Comparison of ENCODE assay signal across 29 cellular contexts in the genomic region with DNA sequence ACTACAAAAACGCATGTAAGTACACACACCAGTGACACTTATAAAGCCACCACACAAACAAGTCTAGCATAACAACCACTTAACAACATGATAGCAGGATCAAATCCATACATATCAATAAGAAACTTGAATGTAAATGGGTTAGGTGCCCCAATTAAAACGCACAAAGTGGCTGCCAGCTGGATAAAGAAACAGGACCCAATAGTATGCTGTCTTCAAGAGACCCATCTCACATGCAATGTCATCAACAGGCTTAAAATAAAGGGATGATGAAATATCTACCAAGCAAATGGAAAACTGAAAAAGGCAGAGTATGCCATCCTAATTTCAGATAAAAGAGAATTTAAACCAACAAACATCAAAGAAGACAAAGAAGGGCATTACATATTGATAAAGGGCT.
"Had no signal": no experiment of that assay in that cellular context is flagged by ENCODE, and none has a peak within 500 bp of the region (broad histone marks: within the 10 kb centered on the region; RNA-seq: fewer than 3 reads in every experiment).

No MANE protein-coding gene starts in this region.

- H3K27me3 ChIP-seq: colonic mucosa, dorsolateral prefrontal cortex, esophagus muscularis mucosa, esophagus squamous epithelium, foreskin keratinocyte, gastrocnemius medialis, gastroesophageal sphincter, heart left ventricle, heart right ventricle had no signal

- H3K4me3 Mint-ChIP-seq: dendritic cell treated with granulocyte-macrophage colony-stimulating factor and Interleukin-4, amounts not matched to agents 40 ng/mL and 50 ng/mL, for 4 days; effector memory CD8-positive, alpha-beta T cell; endodermal cell had no signal

- H3K4me1 Mint-ChIP-seq: endodermal cell had no signal

- H3K4me3 ChIP-seq: colonic mucosa, coronary artery, dorsolateral prefrontal cortex, esophagus muscularis mucosa, esophagus squamous epithelium, gastrocnemius medialis, gastroesophageal sphincter, heart left ventricle, heart right ventricle had no signal

- H3K27me3 Mint-ChIP-seq: dendritic cell treated with granulocyte-macrophage colony-stimulating factor and Interleukin-4, amounts not matched to agents 40 ng/mL and 50 ng/mL, for 4 days; effector memory CD8-positive, alpha-beta T cell had no signal

- DNase-seq: colonic mucosa; cortex of kidney; dermis blood vessel endothelial cell; dorsolateral prefrontal cortex; effector CD4-positive, alpha-beta T cell; effector CD8-positive, alpha-beta T cell; effector memory CD4-positive, alpha-beta T cell; effector memory CD8-positive, alpha-beta T cell; endodermal cell; erythroblast; esophagus squamous epithelium; foreskin fibroblast; foreskin keratinocyte; foreskin melanocyte; gastrocnemius medialis; glutamatergic neuron; head of caudate nucleus; heart left ventricle; heart right ventricle had no signal

- H3K36me3 ChIP-seq: colonic mucosa had no signal

- H3K27ac ChIP-seq: colonic mucosa, coronary artery, dorsolateral prefrontal cortex, epithelial cell of prostate, esophagus muscularis mucosa, esophagus squamous epithelium, foreskin keratinocyte, gastrocnemius medialis, gastroesophageal sphincter, heart left ventricle, heart right ventricle had no signal

- ATAC-seq: effector memory CD8-positive, alpha-beta T cell; esophagus mucosa; foreskin keratinocyte; gastrocnemius medialis; gastroesophageal sphincter; heart left ventricle; heart right ventricle had no signal

- H3K27ac Mint-ChIP-seq: dendritic cell treated with granulocyte-macrophage colony-stimulating factor and Interleukin-4, amounts not matched to agents 40 ng/mL and 50 ng/mL, for 4 days; effector memory CD8-positive, alpha-beta T cell; endodermal cell had no signal

- FAIRE-seq: colon, endometrium, endothelial cell of umbilical vein, frontal cortex had no signal

- H3K4me1 ChIP-seq: colonic mucosa, esophagus muscularis mucosa, esophagus squamous epithelium, gastrocnemius medialis, gastroesophageal sphincter, heart right ventricle had no signal

- H3K9me3 ChIP-seq: colonic mucosa had no signal
